16 cellular contexts compared by ENCODE assay signal in genomic region chr7:157405501-157405900, GRCh38.
DNase-seq lines count a peak whose midpoint lies in the region; ATAC-seq, FAIRE-seq and TF ChIP-seq lines count a peak whose summit lies in the region.
"Had no signal": no experiment of that assay in that cellular context is flagged by ENCODE, and none has a peak within 500 bp of the region (broad histone marks: within the 10 kb centered on the region; RNA-seq: fewer than 3 reads in every experiment).

No MANE protein-coding gene starts in this region.

- peaks cover 20% of the 10 kb centered on the region for H3K4me1 Mint-ChIP-seq in GM23338
- H3K4me1 Mint-ChIP-seq in activated CD8-positive, alpha-beta T cell treated with anti-CD3 and anti-CD28 coated beads, Interleukin-2, amount 10 ng/mL, durations not matched to agents 7 days and 5 days (ENCODE audit: low read depth), result peaks cover 21% of the 10 kb centered on the region

- H3K4me2 ChIP-seq in A549 (peak overlapping the region; percentile 18), GM23338 (no peak overlapping the region)

- H3K4me3 ChIP-seq in A549 (no peak overlapping the region), GM23338 (no peak overlapping the region), mesodermal cell (ENCODE audit: extremely low read depth, insufficient read depth, low read length, poor library complexity, severe bottlenecking) (no peak overlapping the region), ovary (no peak overlapping the region)
- H3K4me3 ChIP-seq: stomach, vagina had no signal

- H3K36me3 ChIP-seq in GM23338 (ENCODE audit: insufficient read depth), result peaks cover 4% of the 10 kb centered on the region; the same call in 1 of the 2 replicates
- H3K36me3 ChIP-seq in mesodermal cell (ENCODE audit: control insufficient read depth, insufficient read depth, low read length), result peaks cover 98% of the 10 kb centered on the region
- no peaks in the 10 kb centered on the region for H3K36me3 ChIP-seq in ovary

- H3K79me2 ChIP-seq in GM23338 (replicated peaks; ENCODE audit: insufficient read depth), result peaks cover 82% of the 10 kb centered on the region

- peaks cover 46% of the 10 kb centered on the region for H4K20me1 ChIP-seq in GM23338 (replicated peaks; ENCODE audit: insufficient read depth)

- H3K27me3 ChIP-seq in GM23338 (ENCODE audit: insufficient read depth), result no peaks in the 10 kb centered on the region
- H3K27me3 ChIP-seq in ovary, result no peaks in the 10 kb centered on the region
- H3K27me3 ChIP-seq: stomach, vagina had no signal

- TF ChIP-seq POLR2A in A549 (IDR thresholded peaks at IDR 0.05; ENCODE audit: low read length) (no peak), ovary (IDR thresholded peaks at IDR 0.05) (no peak)

- ATAC-seq in A549 (peak; percentile 9 to 25; a peak in 4 of 6 replicates), GM23338 (no peak)
- ATAC-seq in activated CD8-positive, alpha-beta T cell treated with anti-CD3 and anti-CD28 coated beads, Interleukin-2, amount 10 ng/mL, durations not matched to agents 7 days and 5 days, result no peak

- no peak overlapping the region for H2AFZ ChIP-seq in GM23338

- no peak overlapping the region for H3K4me3 Mint-ChIP-seq in GM23338
- H3K4me3 Mint-ChIP-seq in activated CD8-positive, alpha-beta T cell treated with anti-CD3 and anti-CD28 coated beads, Interleukin-2, amount 10 ng/mL, durations not matched to agents 7 days and 5 days, result no peak overlapping the region
- H3K4me3 Mint-ChIP-seq: H9, naive B cell had no signal

- no peak for TF ChIP-seq CTCF in A549 (IDR thresholded peaks at IDR 0.05)
- no peak for TF ChIP-seq CTCF in GM23338 (conservative IDR thresholded peaks at IDR 0.05; ENCODE audit: low read depth in 2 of 2)
- TF ChIP-seq CTCF in ovary (IDR thresholded peaks at IDR 0.05), result no peak

- H3K9me3 ChIP-seq in A549 (no peaks in the 10 kb centered on the region), mesodermal cell (ENCODE audit: control insufficient read depth, low read length) (no peaks in the 10 kb centered on the region), ovary (no peaks in the 10 kb centered on the region)
- H3K9me3 ChIP-seq: stomach, vagina had no signal

- CTCF ChIA-PET in A549 (lab: Yijun Ruan, JAX), result interaction anchor here (1.2 to 2.8 kb wide), 5 partner anchors 8 to 27 kb away, joined by 4 to 11 read pairs (median 4); no protein-coding TSS in a partner anchor
- CTCF ChIA-PET in activated CD8-positive, alpha-beta T cell treated with anti-CD3 and anti-CD28 coated beads, Interleukin-2, amount 10 ng/mL, durations not matched to agents 7 days and 5 days (lab: Charles Lee), result no interaction called here

- intact Hi-C loops in ovary (cut with DNase I), result no loop called here

- H3K36me3 Mint-ChIP-seq in GM23338 (ENCODE audit: low read depth), result peaks cover 58% of the 10 kb centered on the region
- H3K36me3 Mint-ChIP-seq in activated CD8-positive, alpha-beta T cell treated with anti-CD3 and anti-CD28 coated beads, Interleukin-2, amount 10 ng/mL, durations not matched to agents 7 days and 5 days (ENCODE audit: low read depth), result peaks cover 13% of the 10 kb centered on the region

- no peaks in the 10 kb centered on the region for H3K9me2 ChIP-seq in GM23338 (ENCODE audit: insufficient read depth)

- H3F3A ChIP-seq in GM23338 (replicated peaks; ENCODE audit: low read depth), result peaks cover 53% of the 10 kb centered on the region

- peaks cover 30% of the 10 kb centered on the region for H3K27me3 Mint-ChIP-seq in GM23338 (ENCODE audit: insufficient read depth, low read depth, poor library complexity)
- H3K27me3 Mint-ChIP-seq in activated CD8-positive, alpha-beta T cell treated with anti-CD3 and anti-CD28 coated beads, Interleukin-2, amount 10 ng/mL, durations not matched to agents 7 days and 5 days (ENCODE audit: low read depth), result no peaks in the 10 kb centered on the region
- H3K27me3 Mint-ChIP-seq: naive B cell had no signal

- H3K4me1 ChIP-seq in A549 (peaks cover 16% of the 10 kb centered on the region), GM23338 (ENCODE audit: insufficient read depth) (peaks cover 6% of the 10 kb centered on the region; the same call in 1 of the 2 replicates), mesodermal cell (ENCODE audit: control insufficient read depth, insufficient read depth, low read length, poor library complexity, severe bottlenecking) (peaks cover 30% of the 10 kb centered on the region), ovary (ENCODE audit: insufficient read depth) (peaks cover 7% of the 10 kb centered on the region)

- no peak for FAIRE-seq in A549 (lab: Jason Lieb, UNC)

- no peak overlapping the region for H3K27ac Mint-ChIP-seq in GM23338
- H3K27ac Mint-ChIP-seq in activated CD8-positive, alpha-beta T cell treated with anti-CD3 and anti-CD28 coated beads, Interleukin-2, amount 10 ng/mL, durations not matched to agents 7 days and 5 days, result peak overlapping the region; percentile 72

- H3K9me3 Mint-ChIP-seq in GM23338, result no peaks in the 10 kb centered on the region
- no peaks in the 10 kb centered on the region for H3K9me3 Mint-ChIP-seq in activated CD8-positive, alpha-beta T cell treated with anti-CD3 and anti-CD28 coated beads, Interleukin-2, amount 10 ng/mL, durations not matched to agents 7 days and 5 days (ENCODE audit: insufficient read depth)
- H3K9me3 Mint-ChIP-seq: H9, naive B cell had no signal

- H3K27ac ChIP-seq in A549 (peak overlapping the region; percentile 39 to 74; a peak in 4 of 6 replicates), GM23338 (ENCODE audit: low read depth) (peak overlapping the region; percentile 66; the same call in 1 of the 2 replicates), mesodermal cell (ENCODE audit: low read depth, low read length, severe bottlenecking) (peak overlapping the region; percentile 5), ovary (no peak overlapping the region)
- H3K27ac ChIP-seq: stomach, vagina had no signal

- 94% methylated on average over 13 of the region's 13 CpGs for WGBS in A549 (ENCODE audit: missing lambda C conversion rate)
- 96 to 98% methylated on average over 11 to 13 of the region's 13 CpGs for WGBS in mesodermal cell (ENCODE audit: insufficient coverage in 2 of 2), 2 experiments
- WGBS in ovary, 3 donors, result 89 to 92% (median 91%) methylated on average over 13 of the region's 13 CpGs

- no peak for TF ChIP-seq RAD21 in A549 (conservative IDR thresholded peaks at IDR 0.05 in 1 of 2, IDR thresholded peaks at IDR 0.05 in 1 of 2)

- DNase-seq in A549 (ENCODE audit: low read depth in 1 of 2, low spot score in 1 of 2) (no peak), GM23338 (ENCODE audit: low spot score) (no peak), ovary (no peak), dedifferentiated amniotic fluid mesenchymal stem cell (ENCODE audit: extremely low spot score) (no peak)
- DNase-seq in activated CD8-positive, alpha-beta T cell treated with anti-CD3 and anti-CD28 coated beads, Interleukin-2, amount 10 ng/mL, durations not matched to agents 7 days and 5 days, result no peak
- no peak for DNase-seq in central memory CD4-positive, alpha-beta T cell
- no peak for DNase-seq in stimulated activated CD4-positive, alpha-beta T cell treated with anti-CD3 and anti-CD28 coated beads, Interleukin-4, amount 100 ng/mL, for 1 hour
- DNase-seq: cerebellar nuclear complex, GDM1, H9, naive B cell, NCI-H2029, NCI-H524 treated with DMSO at 0.1 percent for 48 hours, stomach had no signal

- TF ChIP-seq EP300 in A549 (IDR thresholded peaks at IDR 0.05) (no peak), ovary (IDR thresholded peaks at IDR 0.05) (no peak)

- POLR2A ChIA-PET in A549 (lab: Yijun Ruan, JAX), result no interaction called here
- POLR2A ChIA-PET in activated CD8-positive, alpha-beta T cell treated with anti-CD3 and anti-CD28 coated beads, Interleukin-2, amount 10 ng/mL, durations not matched to agents 7 days and 5 days (lab: Charles Lee), result interaction anchor here (0.5 kb wide), 1 partner anchor 1300 kb away, joined by 3 read pairs; no protein-coding TSS in a partner anchor

TF ChIP-seq in A549, 52 proteins besides CTCF, POLR2A, EP300 and RAD21:
- TF ChIP-seq HES2 (IDR thresholded peaks at IDR 0.05), result no peak
TF ChIP-seq in A549: peak in this region for 0.

TF ChIP-seq in GM23338, 12 proteins besides CTCF, POLR2A, EP300 and RAD21:
- no peak for TF ChIP-seq CREB1 (CRISPR knock-in tag; IDR thresholded peaks at IDR 0.05; ENCODE audit: low read depth)
- TF ChIP-seq POLR2AphosphoS5 (IDR thresholded peaks at IDR 0.05; ENCODE audit: low read depth), result no peak
- no peak for TF ChIP-seq STAT1 (IDR thresholded peaks at IDR 0.05; ENCODE audit: unreplicated experiment)
- no peak for TF ChIP-seq ZNF331 (CRISPR knock-in tag; IDR thresholded peaks at IDR 0.05; ENCODE audit: low read depth)
TF ChIP-seq in GM23338: peak in this region for 0.

Comparison
In these comparisons a context has a peak if more than half of its experiments do, and no peak if none do; other contexts are left out.
1. ATAC-seq: peak in A549 (2 of 2); none in GM23338 (single experiment) and activated CD8-positive, alpha-beta T cell treated with anti-CD3 and anti-CD28 coated beads, Interleukin-2, amount 10 ng/mL, durations not matched to agents 7 days and 5 days (single experiment).
2. H3K27ac ChIP-seq: peak in A549 (2 of 2), GM23338 (single experiment) and mesodermal cell (single experiment); none in ovary (0 of 2).